In the genomic region with DNA sequence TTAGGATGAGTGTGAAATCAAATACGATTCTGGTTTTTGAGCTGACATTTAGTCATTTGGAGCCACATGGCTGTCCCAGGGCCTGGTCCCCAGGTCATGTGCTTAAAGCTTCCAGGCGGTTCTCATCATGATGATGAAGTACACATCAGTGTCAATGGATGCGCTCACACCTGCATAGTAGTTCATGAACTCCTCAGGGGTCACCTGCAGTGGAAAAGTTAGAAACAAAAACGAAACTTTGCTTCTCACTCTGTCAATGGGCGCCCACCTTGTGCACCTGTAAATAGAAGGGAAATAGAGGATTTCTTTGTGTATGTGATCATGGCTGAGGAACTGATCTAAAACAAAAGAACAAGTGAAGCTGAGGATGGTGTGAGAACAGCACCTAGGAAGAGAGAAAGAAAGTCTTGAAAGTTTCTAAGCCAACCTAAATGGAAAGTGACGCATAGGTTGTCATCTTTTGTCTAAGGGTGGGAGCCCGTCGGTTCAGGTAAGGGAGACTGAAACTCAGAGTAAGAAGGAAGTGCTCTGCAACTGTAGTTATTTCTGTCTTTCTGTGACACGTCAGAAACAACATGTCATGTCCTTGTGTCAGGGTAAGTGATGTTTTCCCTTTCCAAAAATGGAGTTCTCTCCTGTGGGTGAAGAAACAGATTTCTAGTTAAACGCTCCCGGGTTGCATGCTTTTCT, we compare ENCODE assay signal across 9 cellular contexts. TPM values are rescaled to one million over a fixed set of nuclear protein-coding genes. Genes with fewer than 3 reads are reported as not detected.
DNase-seq lines count a peak whose midpoint lies in the region; ATAC-seq and TF ChIP-seq lines count a peak whose summit lies in the region.
"Had no signal": no experiment of that assay in that cellular context is flagged by ENCODE, and none has a peak within 500 bp of the region (broad histone marks: within the 10 kb centered on the region; RNA-seq: fewer than 3 reads in every experiment).

No MANE protein-coding gene starts in this region.

- H3K36me3 Mint-ChIP-seq in natural killer cell treated with Interleukin-12 subunit alpha and Interleukin-12 subunit beta and Interleukin-15 and Interleukin-18, amount 100 ng/mL, for 72 hours, result no peaks in the 10 kb centered on the region
- no peaks in the 10 kb centered on the region for H3K36me3 Mint-ChIP-seq in natural killer cell

- DNase-seq in natural killer cell treated with Interleukin-12 subunit alpha and Interleukin-12 subunit beta and Interleukin-15 and Interleukin-18, amount 100 ng/mL, for 72 hours (ENCODE audit: low spot score), result no peak
- DNase-seq in natural killer cell (no peak), G401 (ENCODE audit: low spot score) (no peak), ureter (ENCODE audit: low spot score) (no peak)
- peak; percentile 7 for DNase-seq in stimulated activated naive CD4-positive, alpha-beta T cell treated with Interleukin-2 at 50 U/mL for 16 hours (lab: John Stamatoyannopoulos, UW)
- no peak for DNase-seq in central memory CD4-positive, alpha-beta T cell

- H3K27ac Mint-ChIP-seq in natural killer cell treated with Interleukin-12 subunit alpha and Interleukin-12 subunit beta and Interleukin-15 and Interleukin-18, amount 100 ng/mL, for 72 hours, result peak overlapping the region; percentile 10 to 72
- no peak overlapping the region for H3K27ac Mint-ChIP-seq in natural killer cell

- no peak for TF ChIP-seq CTCF in natural killer cell (IDR thresholded peaks at IDR 0.05)

- H3K27me3 Mint-ChIP-seq in natural killer cell treated with Interleukin-12 subunit alpha and Interleukin-12 subunit beta and Interleukin-15 and Interleukin-18, amount 100 ng/mL, for 72 hours, result peaks cover 0 to 19% of the 10 kb centered on the region in 2 donors
- peaks cover 3 to 9% of the 10 kb centered on the region in 2 donors for H3K27me3 Mint-ChIP-seq in natural killer cell (ENCODE audit: low read depth in 2 of 2)

- peaks cover 3 to 31% of the 10 kb centered on the region in 2 donors for H3K4me1 Mint-ChIP-seq in natural killer cell treated with Interleukin-12 subunit alpha and Interleukin-12 subunit beta and Interleukin-15 and Interleukin-18, amount 100 ng/mL, for 72 hours (ENCODE audit: low read depth in 2 of 2)
- H3K4me1 Mint-ChIP-seq in natural killer cell, result peaks cover 6 to 8% of the 10 kb centered on the region in 2 donors

- intact Hi-C loops in natural killer cell (cut with micrococcal nuclease), result no loop called here

- ATAC-seq in natural killer cell treated with Interleukin-12 subunit alpha and Interleukin-12 subunit beta and Interleukin-15 and Interleukin-18, amount 100 ng/mL, for 72 hours, result peak; percentile 27 to 56
- no peak for ATAC-seq in natural killer cell
- ATAC-seq in GM21576 (IDR thresholded peaks at IDR 0.05; ENCODE audit: unreplicated experiment), result peak; percentile 77
- peak; percentile 40 for ATAC-seq in HG03558 (IDR thresholded peaks at IDR 0.05; ENCODE audit: extremely low read depth, unreplicated experiment)

- in situ Hi-C loops in G401 (cut with HindIII; ENCODE audit: low sequenced_read_pairs), result no loop called here

- no peak overlapping the region for H3K4me3 Mint-ChIP-seq in natural killer cell treated with Interleukin-12 subunit alpha and Interleukin-12 subunit beta and Interleukin-15 and Interleukin-18, amount 100 ng/mL, for 72 hours
- H3K4me3 Mint-ChIP-seq in natural killer cell, result no peak overlapping the region
- H3K4me3 Mint-ChIP-seq: neural crest cell had no signal

- H3K9me3 Mint-ChIP-seq in natural killer cell treated with Interleukin-12 subunit alpha and Interleukin-12 subunit beta and Interleukin-15 and Interleukin-18, amount 100 ng/mL, for 72 hours, result no peaks in the 10 kb centered on the region
- no peaks in the 10 kb centered on the region for H3K9me3 Mint-ChIP-seq in natural killer cell

RNA-seq across cellular contexts. Expression of gene CAPSL, which starts 33.8 kb away (rescaled TPM):
- not detected for total RNA-seq in natural killer cell treated with Interleukin-12 subunit alpha and Interleukin-12 subunit beta and Interleukin-15 and Interleukin-18, amount 100 ng/mL, for 72 hours
- total RNA-seq in natural killer cell (not detected), ureter (not detected)
- not detected in 2 replicates for total RNA-seq in G401 (2014; rRNA removed; shearing (Covaris generic))
- total RNA-seq: neural crest cell had no signal

RNA-seq across cellular contexts. Expression of gene IL7R, which starts 47.9 kb away (rescaled TPM):
- 10 to 100 TPM in 1 of 2 donors, 1 to 10 TPM in 1; 2.3 to 21.6 TPM for total RNA-seq in natural killer cell treated with Interleukin-12 subunit alpha and Interleukin-12 subunit beta and Interleukin-15 and Interleukin-18, amount 100 ng/mL, for 72 hours
- total RNA-seq in natural killer cell, result 10 to 100 TPM; 22.0 to 42.7 (median 30.4) TPM
- total RNA-seq in G401 (2014; rRNA removed; shearing (Covaris generic)), result not detected in 2 replicates
- total RNA-seq in ureter, result 34.9 TPM
- total RNA-seq: neural crest cell had no signal

Comparison
In these comparisons a context has a peak if more than half of its experiments do, and no peak if none do; other contexts are left out.
1. ATAC-seq: peak in natural killer cell treated with Interleukin-12 subunit alpha and Interleukin-12 subunit beta and Interleukin-15 and Interleukin-18, amount 100 ng/mL, for 72 hours (2 of 2), GM21576 (single experiment) and HG03558 (single experiment); none in natural killer cell (0 of 3).
2. H3K27ac Mint-ChIP-seq: peak in natural killer cell treated with Interleukin-12 subunit alpha and Interleukin-12 subunit beta and Interleukin-15 and Interleukin-18, amount 100 ng/mL, for 72 hours (2 of 2); none in natural killer cell (0 of 2).